ENCODE assay signal across 15 cellular contexts in the genomic region with DNA sequence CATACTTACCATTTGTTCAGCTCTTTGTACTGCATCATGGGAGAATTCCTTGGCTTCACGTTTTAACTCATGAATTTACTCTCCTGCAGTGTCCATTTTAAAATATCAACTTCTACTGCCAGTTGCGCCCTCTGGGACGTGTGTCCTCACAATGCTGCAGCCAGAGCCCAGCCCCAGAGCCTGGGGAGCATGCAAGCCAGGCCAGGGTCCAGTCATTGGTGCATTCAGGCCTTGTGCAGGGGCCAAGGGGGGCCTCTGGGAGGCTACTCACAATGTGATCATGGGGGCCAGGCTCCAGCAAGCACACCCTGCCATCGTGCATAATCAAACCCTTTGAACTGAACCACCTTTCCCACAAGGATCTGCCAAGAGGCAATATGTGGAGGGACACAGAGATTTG.
A peak's percentile ranks its signal among the peaks of the same experiment; 100 is the strongest.
DNase-seq lines count a peak whose midpoint lies in the region; ATAC-seq, FAIRE-seq and TF ChIP-seq lines count a peak whose summit lies in the region.
"Had no signal": no experiment of that assay in that cellular context is flagged by ENCODE, and none has a peak within 500 bp of the region (broad histone marks: within the 10 kb centered on the region; RNA-seq: fewer than 3 reads in every experiment).

No MANE protein-coding gene starts in this region.

- no peak for TF ChIP-seq RAD21 in H1 (IDR thresholded peaks at IDR 0.05 in 1 of 2, conservative IDR thresholded peaks at IDR 0.05 in 1 of 2; ENCODE audit: low read depth in 2 of 2, low read length in 2 of 2)

- CTCF ChIA-PET in H1 (lab: Charles Lee; ENCODE audit: partially characterized antibody), result interaction anchor here (1.8 kb wide), 1 partner anchor 12 kb away, joined by 6 read pairs; no protein-coding TSS in a partner anchor

- in situ Hi-C loops in GM23248 (cut with MboI), result no loop called here

- FAIRE-seq in H1 (lab: Jason Lieb, UNC), result no peak
- FAIRE-seq: GM12878, GM18507, K562 had no signal

- H3K4me1 ChIP-seq in GM23248 (ENCODE audit: insufficient read depth), result peaks cover 15% of the 10 kb centered on the region
- no peaks in the 10 kb centered on the region for H3K4me1 ChIP-seq in H1 (replicated peaks in 1 of 4; ENCODE audit: control insufficient read depth in 3 of 4, insufficient read depth in 4 of 4, low read length in 3 of 4)
- H3K4me1 ChIP-seq in osteoblast (ENCODE audit: insufficient read depth, low read length), result peaks cover 18% of the 10 kb centered on the region
- peaks cover 9% of the 10 kb centered on the region for H3K4me1 ChIP-seq in vagina

- no peak overlapping the region for H3K9ac ChIP-seq in GM23248
- H3K9ac ChIP-seq in H1 (replicated peaks in 1 of 4; ENCODE audit: extremely low read depth in 1 of 4, low read depth in 3 of 4, low read length in 3 of 4), result no peak overlapping the region

- no peak overlapping the region for H4K5ac ChIP-seq in H1 (ENCODE audit: insufficient read length, low read depth, low read length)

- H4K20me1 ChIP-seq in GM23248 (ENCODE audit: insufficient read depth) (no peaks in the 10 kb centered on the region), H1 (replicated peaks in 1 of 2; ENCODE audit: control insufficient read depth in 1 of 2, insufficient read depth in 2 of 2, low read length in 2 of 2) (no peaks in the 10 kb centered on the region), osteoblast (ENCODE audit: insufficient read depth, low read length) (no peaks in the 10 kb centered on the region)

- peaks cover 21% of the 10 kb centered on the region for H3F3A ChIP-seq in GM23248 (ENCODE audit: insufficient read depth)

- H2AFZ ChIP-seq in GM23248, result no peak overlapping the region
- peak overlapping the region; percentile 8; the same call in 1 of the 2 replicates for H2AFZ ChIP-seq in H1 (ENCODE audit: low read length)
- H2AFZ ChIP-seq in osteoblast (ENCODE audit: low read length), result no peak overlapping the region

- no peak overlapping the region for H4K91ac ChIP-seq in H1 (replicated peaks; ENCODE audit: insufficient read length, low read length)

- POLR2A ChIA-PET in H1 (lab: Charles Lee; ENCODE audit: partially characterized antibody), result no interaction called here

- H3K18ac ChIP-seq in H1 (ENCODE audit: extremely low read depth, low read length), result no peak overlapping the region

- intact Hi-C loops in vagina (cut with DNase I), result no loop called here

- H3K79me2 ChIP-seq in GM23248 (ENCODE audit: insufficient read depth) (no peaks in the 10 kb centered on the region), H1 (ENCODE audit: control insufficient read depth in 1 of 2, insufficient read depth in 2 of 2, low read length in 2 of 2) (no peaks in the 10 kb centered on the region), osteoblast (ENCODE audit: insufficient read depth, low read length) (no peaks in the 10 kb centered on the region)

- WGBS in GM23248 (ENCODE audit: low coverage in 1 of 2, low lambda C conversion rate in 2 of 2, missing lambda C conversion rate in 2 of 2), 2 experiments, result 62 to 63% methylated on average over 4 of the region's 4 CpGs
- 70% methylated on average over 4 of the region's 4 CpGs; no CpG with 5 or more reads in 1 of the 2 experiments for WGBS in H1 (ENCODE audit: extremely low coverage in 1 of 2, insufficient coverage in 1 of 2, insufficient read length in 1 of 2, insufficient replicate concordance in 2 of 2, low coverage in 1 of 2, low lambda C conversion rate in 2 of 2, missing lambda C conversion rate in 1 of 2), 2 experiments

- ATAC-seq in HG02759 (IDR thresholded peaks at IDR 0.05; ENCODE audit: unreplicated experiment), result no peak
- ATAC-seq: GM12878, K562 had no signal

- no peaks in the 10 kb centered on the region for H3K79me1 ChIP-seq in H1 (ENCODE audit: low read depth, low read length)

- peak overlapping the region; percentile 70 for H3K4me2 ChIP-seq in GM23248 (ENCODE audit: unreplicated experiment)
- H3K4me2 ChIP-seq in H1 (ENCODE audit: insufficient read depth in 1 of 2, low read depth in 2 of 2, low read length in 2 of 2), result no peak overlapping the region
- H3K4me2 ChIP-seq in osteoblast (ENCODE audit: insufficient read depth, low read length), result no peak overlapping the region

- TF ChIP-seq POLR2A in H1 (IDR thresholded peaks at IDR 0.05; ENCODE audit: control extremely low read depth in 1 of 2, low read depth in 2 of 2, low read length in 2 of 2) (no peak), vagina (IDR thresholded peaks at IDR 0.05) (no peak)

- no peak for TF ChIP-seq EP300 in H1 (IDR thresholded peaks at IDR 0.05; ENCODE audit: borderline replicate concordance in 1 of 2, low read depth in 2 of 2, low read length in 2 of 2)

- no peak overlapping the region for H3K23ac ChIP-seq in H1 (ENCODE audit: insufficient read length)

- H3K23me2 ChIP-seq in H1 (ENCODE audit: low read depth, low read length), result no peaks in the 10 kb centered on the region

- no peak overlapping the region for H2BK120ac ChIP-seq in H1 (replicated peaks; ENCODE audit: low read depth, low read length)

- H2BK15ac ChIP-seq in H1 (ENCODE audit: low read length), result no peak overlapping the region

- H2BK12ac ChIP-seq in H1 (ENCODE audit: low read depth, low read length), result no peak overlapping the region

- H4K8ac ChIP-seq in H1 (ENCODE audit: extremely low read depth, insufficient read depth, low read length), result no peak overlapping the region

- no peaks in the 10 kb centered on the region for H3K9me2 ChIP-seq in GM23248 (ENCODE audit: insufficient read depth)

- H3K27ac ChIP-seq in GM23248 (no peak overlapping the region), H1 (ENCODE audit: low read depth, low read length) (no peak overlapping the region), osteoblast (ENCODE audit: low read depth, low read length) (peak overlapping the region; percentile 62), vagina (peak overlapping the region; percentile 2)
- H3K27ac ChIP-seq: HL-60 had no signal

- DNase-seq in GM23248 (no peak), H1 (ENCODE audit: low read depth in 1 of 2, low spot score in 2 of 2) (no peak), osteoblast (ENCODE audit: insufficient read length, low spot score, missing footprints) (no peak), vagina (ENCODE audit: extremely low spot score in 2 of 2) (no peak), NCI-H748 (lab: John Stamatoyannopoulos, UW; ENCODE audit: unreplicated experiment) (no peak)
- no peak for DNase-seq in stimulated activated naive CD4-positive, alpha-beta T cell treated with Interleukin-2 at 50 U/mL for 16 hours (lab: John Stamatoyannopoulos, UW)
- DNase-seq: C1 segment of cervical spinal cord; Calu3; CD4-positive, alpha-beta T cell; DMS 273 treated with DMSO at 0.1 percent for 48 hours had no signal

- no peak for TF ChIP-seq CTCF in H1 (IDR thresholded peaks at IDR 0.05; ENCODE audit: control extremely low read depth in 1 of 3, insufficient read depth in 1 of 3, low read depth in 1 of 3, low read length in 3 of 3)
- TF ChIP-seq CTCF in osteoblast (IDR thresholded peaks at IDR 0.05; ENCODE audit: extremely low read depth, low read depth, low read length), result no peak
- TF ChIP-seq CTCF in vagina (IDR thresholded peaks at IDR 0.05), result no peak

- H2BK5ac ChIP-seq in H1 (ENCODE audit: low read depth, low read length), result no peak overlapping the region

- H3K9me3 ChIP-seq in GM23248 (ENCODE audit: low read depth) (no peaks in the 10 kb centered on the region), H1 (ENCODE audit: insufficient read depth in 2 of 2, low read depth in 1 of 2, low read length in 1 of 2) (no peaks in the 10 kb centered on the region), osteoblast (ENCODE audit: low read depth, low read length) (no peaks in the 10 kb centered on the region), vagina (no peaks in the 10 kb centered on the region)

- no peaks in the 10 kb centered on the region for H3K36me3 ChIP-seq in GM23248 (ENCODE audit: low read depth)
- no peaks in the 10 kb centered on the region for H3K36me3 ChIP-seq in H1 (ENCODE audit: control insufficient read depth in 2 of 4, insufficient read depth in 4 of 4, low read length in 3 of 4)
- H3K36me3 ChIP-seq in osteoblast (ENCODE audit: insufficient read depth, low read length), result no peaks in the 10 kb centered on the region
- H3K36me3 ChIP-seq in vagina, result no peaks in the 10 kb centered on the region

- H2BK20ac ChIP-seq in H1 (ENCODE audit: low read length), result no peak overlapping the region

- no peaks in the 10 kb centered on the region for H3K27me3 ChIP-seq in GM23248 (replicated peaks; ENCODE audit: insufficient read depth)
- H3K27me3 ChIP-seq in H1 (replicated peaks in 1 of 4; ENCODE audit: control insufficient read depth in 3 of 4, extremely low read depth in 1 of 4, insufficient read depth in 3 of 4, low read length in 3 of 4), result no peaks in the 10 kb centered on the region
- no peaks in the 10 kb centered on the region for H3K27me3 ChIP-seq in osteoblast (ENCODE audit: insufficient read depth, low read length)
- H3K27me3 ChIP-seq in vagina, result no peaks in the 10 kb centered on the region

- H3K56ac ChIP-seq in H1 (replicated peaks; ENCODE audit: insufficient read length, low read depth, low read length), result no peak overlapping the region

- no peak overlapping the region for H2AK5ac ChIP-seq in H1 (ENCODE audit: low read depth, low read length)

- H3K4ac ChIP-seq in H1 (replicated peaks; ENCODE audit: insufficient read length, low read depth, low read length), result no peak overlapping the region

- no peak overlapping the region for H3K14ac ChIP-seq in H1 (ENCODE audit: insufficient read length)

- H3K4me3 ChIP-seq in GM23248 (no peak overlapping the region), H1 (ENCODE audit: extremely low read depth in 1 of 4, insufficient read depth in 2 of 4, low read depth in 3 of 4, low read length in 4 of 4) (no peak overlapping the region), osteoblast (ENCODE audit: insufficient read depth, low read length) (no peak overlapping the region), vagina (no peak overlapping the region)
- H3K4me3 ChIP-seq: GM12878, K562 had no signal

TF ChIP-seq in H1, 55 proteins besides CTCF, POLR2A, EP300 and RAD21:
- TF ChIP-seq EZH2 (IDR thresholded peaks at IDR 0.05; ENCODE audit: low read depth, low read length, severe bottlenecking) (no peak), SIRT6 (IDR thresholded peaks at IDR 0.05; ENCODE audit: low read length) (no peak), SIX5 (IDR thresholded peaks at IDR 0.05; ENCODE audit: low read depth, low read length) (no peak)

Comparison
In these comparisons a context has a peak if more than half of its experiments do, and no peak if none do; other contexts are left out.
1. H3K27ac ChIP-seq: peak in osteoblast (single experiment) and vagina (single experiment); none in GM23248 (single experiment) and H1 (single experiment).